ENCODE assay signal across 8 cellular contexts in genomic region chr3:47512416-47513124, GRCh38. TPM values are rescaled to one million over a fixed set of nuclear protein-coding genes. Genes with fewer than 3 reads are reported as not detected.
A peak's percentile ranks its signal among the peaks of the same experiment; 100 is the strongest.
DNase-seq lines count a peak whose midpoint lies in the region; ATAC-seq and TF ChIP-seq lines count a peak whose summit lies in the region.

No MANE protein-coding gene starts in this region.

- intact Hi-C loops in naive thymus-derived CD4-positive, alpha-beta T cell (cut with micrococcal nuclease), result loop anchor here (1.0 to 10.0 kb wide), 16 partner anchors 37 to 1406 kb away; partner anchors contain the start of genes DHX30 (in 2 of the 2), SCAP (in 2 of the 2), ARIH2 (in 1 of the 2) and CDC25A (in 1 of the 2)
- intact Hi-C loops in vagina (cut with DNase I), result no loop called here

- H3K9ac ChIP-seq in DND-41 (ENCODE audit: low read depth, low read length) (peak overlapping the region; percentile 71), HUES6 (ENCODE audit: low read length) (peak overlapping the region; percentile 72)

- peak overlapping the region; percentile 84 for H3K4me2 ChIP-seq in DND-41 (ENCODE audit: insufficient read depth, low read length)

- CTCF ChIA-PET in naive thymus-derived CD4-positive, alpha-beta T cell (lab: Charles Lee), result interaction anchor here (0.6 to 2.1 kb wide), 7 partner anchors 10 to 576 kb away, joined by 3 to 6 read pairs (median 3); no protein-coding TSS in a partner anchor

- H3K36me3 ChIP-seq in DND-41 (ENCODE audit: insufficient read depth, low read length), result peaks cover 40% of the 10 kb centered on the region
- H3K36me3 ChIP-seq in HUES6 (ENCODE audit: control insufficient read depth, insufficient read depth, low read length), result peaks cover 35% of the 10 kb centered on the region
- H3K36me3 ChIP-seq in naive thymus-derived CD4-positive, alpha-beta T cell (ENCODE audit: control insufficient read depth in 2 of 3, insufficient read depth in 3 of 3, low read length in 3 of 3), result peaks cover 0 to 28% (median 7%) of the 10 kb centered on the region in 3 experiments
- no peaks in the 10 kb centered on the region for H3K36me3 ChIP-seq in vagina

- 0 out of 2 replicates have a peak, but pooled peaks cover 3% of the 10 kb centered on the region for H4K20me1 ChIP-seq in DND-41 (ENCODE audit: insufficient read depth, low read length)

- no peaks in the 10 kb centered on the region for H3K9me3 ChIP-seq in DND-41 (ENCODE audit: insufficient read depth, low read length, severe bottlenecking)
- no peaks in the 10 kb centered on the region for H3K9me3 ChIP-seq in HUES6 (ENCODE audit: control insufficient read depth, insufficient read depth, low read depth, low read length)
- H3K9me3 ChIP-seq in naive thymus-derived CD4-positive, alpha-beta T cell (ENCODE audit: control insufficient read depth in 2 of 3, low read length in 3 of 3), result no peaks in the 10 kb centered on the region
- H3K9me3 ChIP-seq in vagina, result no peaks in the 10 kb centered on the region

- peaks cover 0 to 5% (median 0%) of the 10 kb centered on the region in 11 donors for H3K9me3 Mint-ChIP-seq in naive thymus-derived CD4-positive, alpha-beta T cell

- H3K4me3 ChIP-seq in DND-41 (ENCODE audit: low read depth in 1 of 2, low read length in 2 of 2) (peak overlapping the region; percentile 99), HUES6 (ENCODE audit: low read depth, low read length) (peak overlapping the region; percentile 62), vagina (peak overlapping the region; percentile 77 to 80)
- peak overlapping the region; percentile 99 for H3K4me3 ChIP-seq in naive thymus-derived CD4-positive, alpha-beta T cell (ENCODE audit: low read length)

- H3K79me2 ChIP-seq in DND-41 (ENCODE audit: insufficient read depth, low read length), result peaks cover 50% of the 10 kb centered on the region

- POLR2A ChIA-PET in naive thymus-derived CD4-positive, alpha-beta T cell (lab: Charles Lee), result interaction anchor here (0.7 to 1.5 kb wide), 5 partner anchors 8 to 269 kb away, joined by 3 to 5 read pairs (median 3); partner anchors contain the start of genes PTPN23, SCAP and SMARCC1

- H3K4me3 Mint-ChIP-seq in naive thymus-derived CD4-positive, alpha-beta T cell, result peak overlapping the region; percentile 92 to 99 (median 97)

- H3K4me1 ChIP-seq in DND-41 (ENCODE audit: insufficient read depth, low read length) (peaks cover 23% of the 10 kb centered on the region), HUES6 (ENCODE audit: control insufficient read depth, insufficient read depth, low read length) (peaks cover 5% of the 10 kb centered on the region), vagina (peaks cover 9% of the 10 kb centered on the region)
- H3K4me1 ChIP-seq in naive thymus-derived CD4-positive, alpha-beta T cell (ENCODE audit: control insufficient read depth in 2 of 2, insufficient read depth in 2 of 2, low read length in 2 of 2), result peaks cover 0 to 11% of the 10 kb centered on the region in 2 donors

- peak; percentile 55 for DNase-seq in DND-41
- no peak for DNase-seq in epithelial cell of prostate (ENCODE audit: low read depth, low spot score)
- DNase-seq in naive thymus-derived CD4-positive, alpha-beta T cell, result peak in 2 of 9 donors; percentile 9 to 34
- DNase-seq in vagina (ENCODE audit: extremely low spot score in 2 of 2), result no peak

- peak overlapping the region; percentile 96 for H3K27ac ChIP-seq in DND-41 (ENCODE audit: low read length)
- H3K27ac ChIP-seq in HUES6 (ENCODE audit: low read depth, low read length), result peak overlapping the region; percentile 71; the same call in 1 of the 2 replicates
- H3K27ac ChIP-seq in VCaP, result peak overlapping the region; percentile 98
- peak overlapping the region; percentile 96 for H3K27ac ChIP-seq in epithelial cell of prostate
- H3K27ac ChIP-seq in naive thymus-derived CD4-positive, alpha-beta T cell (ENCODE audit: low read depth, low read length), result peak overlapping the region; percentile 95
- H3K27ac ChIP-seq in vagina, result peak overlapping the region; percentile 98

- H3K27me3 ChIP-seq in DND-41 (ENCODE audit: insufficient read depth, low read length, poor library complexity) (no peaks in the 10 kb centered on the region), HUES6 (ENCODE audit: control insufficient read depth, insufficient read depth, low read length) (no peaks in the 10 kb centered on the region), vagina (no peaks in the 10 kb centered on the region)
- no peaks in the 10 kb centered on the region for H3K27me3 ChIP-seq in naive thymus-derived CD4-positive, alpha-beta T cell (ENCODE audit: control insufficient read depth in 2 of 2, insufficient read depth in 2 of 2, low read length in 2 of 2)

- peak overlapping the region; percentile 82 for H2AFZ ChIP-seq in DND-41 (ENCODE audit: low read depth, low read length)

- H3K27ac Mint-ChIP-seq in naive thymus-derived CD4-positive, alpha-beta T cell, result peak overlapping the region; percentile 96 to 99 (median 98)

- TF ChIP-seq CTCF in DND-41 (IDR thresholded peaks at IDR 0.05; ENCODE audit: borderline replicate concordance, extremely low read depth, low read length, poor library complexity, severe bottlenecking) (no peak), VCaP (conservative IDR thresholded peaks at IDR 0.05) (no peak), vagina (IDR thresholded peaks at IDR 0.05) (no peak)

- no peak for TF ChIP-seq POLR2A in vagina (IDR thresholded peaks at IDR 0.05)

- peaks cover 6 to 37% (median 26%) of the 10 kb centered on the region in 7 donors for H3K4me1 Mint-ChIP-seq in naive thymus-derived CD4-positive, alpha-beta T cell

- peaks cover 0 to 5% (median 0%) of the 10 kb centered on the region in 5 donors for H3K27me3 Mint-ChIP-seq in naive thymus-derived CD4-positive, alpha-beta T cell

- ATAC-seq in DND-41 (ENCODE audit: insufficient read depth, low read depth) (peak; percentile 12; the same call in 2 of the 3 replicates), HG03280 (IDR thresholded peaks at IDR 0.05; ENCODE audit: unreplicated experiment) (no peak), GM18858 (IDR thresholded peaks at IDR 0.05; ENCODE audit: unreplicated experiment) (no peak)
- no peak for ATAC-seq in naive thymus-derived CD4-positive, alpha-beta T cell

- peaks cover 0 to 17% (median 3%) of the 10 kb centered on the region in 5 donors for H3K36me3 Mint-ChIP-seq in naive thymus-derived CD4-positive, alpha-beta T cell

RNA-seq across cellular contexts. Expression of gene ELP6, which starts 0.9 kb away (rescaled TPM):
- 10 to 100 TPM; 18.8 to 43.1 (median 25.3) TPM for total RNA-seq in naive thymus-derived CD4-positive, alpha-beta T cell
- polyA plus RNA-seq in naive thymus-derived CD4-positive, alpha-beta T cell, result 10 to 100 TPM; 35.6 to 35.8 TPM
- total RNA-seq in vagina, result 22.1 TPM

RNA-seq across cellular contexts. Expression of gene SCAP, which starts 36.8 kb away (rescaled TPM):
- 10 to 100 TPM; 80.6 to 95.4 (median 92.9) TPM for total RNA-seq in naive thymus-derived CD4-positive, alpha-beta T cell
- polyA plus RNA-seq in naive thymus-derived CD4-positive, alpha-beta T cell, result 10 to 100 TPM; 34.5 to 70.6 TPM
- 84.7 TPM for total RNA-seq in vagina
